Comparison of ENCODE assay signal across 19 cellular contexts in genomic region chr6:137893726-137894125, GRCh38. TPM values are rescaled to one million over a fixed set of nuclear protein-coding genes. Genes with fewer than 3 reads are reported as not detected.
A peak's percentile ranks its signal among the peaks of the same experiment; 100 is the strongest.
DNase-seq lines count a peak whose midpoint lies in the region; ATAC-seq, FAIRE-seq and TF ChIP-seq lines count a peak whose summit lies in the region.
"Had no signal": no experiment of that assay in that cellular context is flagged by ENCODE, and none has a peak within 500 bp of the region (broad histone marks: within the 10 kb centered on the region; RNA-seq: fewer than 3 reads in every experiment).

No MANE protein-coding gene starts in this region.

- no peak for TF ChIP-seq POLR2A in IMR-90 (IDR thresholded peaks at IDR 0.05; ENCODE audit: low read depth, low read length)

- TF ChIP-seq CTCF in IMR-90 (conservative IDR thresholded peaks at IDR 0.05; ENCODE audit: low read depth, low read length) (no peak), bronchial epithelial cell (IDR thresholded peaks at IDR 0.05; ENCODE audit: insufficient read depth, low read length, severe bottlenecking) (no peak), keratinocyte (optimal IDR thresholded peaks at IDR 0.05 in 1 of 3, IDR thresholded peaks at IDR 0.05 in 1 of 3, conservative IDR thresholded peaks at IDR 0.05 in 1 of 3; ENCODE audit: extremely low read depth in 1 of 3, insufficient read depth in 2 of 3, low read length in 3 of 3) (no peak)

- CTCF ChIA-PET in IMR-90 (lab: Yijun Ruan, JAX): no interaction called here

- no peak overlapping the region for H3K56ac ChIP-seq in IMR-90 (ENCODE audit: extremely low read depth, insufficient read depth, low read length)

- H3K27ac ChIP-seq in IMR-90 (ENCODE audit: insufficient read depth, low read length): no peak overlapping the region
- H3K27ac ChIP-seq in keratinocyte (ENCODE audit: control insufficient read depth, insufficient read depth, low read length): peak overlapping the region; percentile 86
- H3K27ac ChIP-seq: A549, SJSA1 had no signal

- H3K36me3 ChIP-seq in IMR-90 (ENCODE audit: control insufficient read depth, insufficient read depth, low read length): no peaks in the 10 kb centered on the region
- H3K36me3 ChIP-seq in bronchial epithelial cell (ENCODE audit: control insufficient read depth, insufficient read depth, low read length): no peaks in the 10 kb centered on the region
- no peaks in the 10 kb centered on the region for H3K36me3 ChIP-seq in keratinocyte (ENCODE audit: control insufficient read depth in 2 of 2, extremely low read depth in 1 of 2, insufficient read depth in 2 of 2, low read length in 2 of 2)
- H3K36me3 ChIP-seq: SJSA1 had no signal

- no peak overlapping the region for H2AK5ac ChIP-seq in IMR-90 (ENCODE audit: low read depth, low read length)

- H4K8ac ChIP-seq in IMR-90 (ENCODE audit: low read depth in 2 of 2, low read length in 2 of 2): no peak overlapping the region

- no peaks in the 10 kb centered on the region for H3K79me2 ChIP-seq in keratinocyte (ENCODE audit: control insufficient read depth, insufficient read depth, low read length)

- ATAC-seq in IMR-90 (ENCODE audit: low read depth): no peak
- no peak for ATAC-seq in HG03159 (IDR thresholded peaks at IDR 0.05; ENCODE audit: unreplicated experiment)
- no peak for ATAC-seq in GM18907 (IDR thresholded peaks at IDR 0.05; ENCODE audit: unreplicated experiment)
- no peak for ATAC-seq in HG03196 (IDR thresholded peaks at IDR 0.05; ENCODE audit: unreplicated experiment)
- ATAC-seq: A549 had no signal

- TF ChIP-seq RAD21 in IMR-90 (IDR thresholded peaks at IDR 0.05; ENCODE audit: low read length): no peak

- no peaks in the 10 kb centered on the region for H3K9me3 ChIP-seq in IMR-90 (ENCODE audit: control insufficient read depth, insufficient read depth, low read length)
- no peaks in the 10 kb centered on the region for H3K9me3 ChIP-seq in keratinocyte (ENCODE audit: control insufficient read depth, low read depth, low read length)
- H3K9me3 ChIP-seq: A549, SJSA1 had no signal

- H2AK9ac ChIP-seq in IMR-90 (replicated peaks; ENCODE audit: low read depth, low read length, poor library complexity): no peak overlapping the region

- H4K91ac ChIP-seq in IMR-90 (ENCODE audit: insufficient read depth, low read depth, low read length): no peak overlapping the region

- H3K14ac ChIP-seq in IMR-90 (replicated peaks; ENCODE audit: low read depth, low read length): no peak overlapping the region

- H3K4me2 ChIP-seq in IMR-90 (ENCODE audit: low read depth, low read length): no peak overlapping the region
- H3K4me2 ChIP-seq in keratinocyte (ENCODE audit: control insufficient read depth, extremely low read depth, insufficient read depth, low read depth, low read length): peak overlapping the region; percentile 72
- H3K4me2 ChIP-seq: A549 had no signal

- H3K4me3 ChIP-seq in IMR-90 (ENCODE audit: insufficient read depth, low read depth, low read length) (no peak overlapping the region), bronchial epithelial cell (ENCODE audit: low read depth, low read length) (no peak overlapping the region), keratinocyte (ENCODE audit: control insufficient read depth in 2 of 3, extremely low read depth in 1 of 3, insufficient read depth in 2 of 3, low read depth in 1 of 3, low read length in 3 of 3) (no peak overlapping the region)
- H3K4me3 ChIP-seq: A549, SJSA1 had no signal

- H3K4ac ChIP-seq in IMR-90 (ENCODE audit: low read depth, low read length): no peak overlapping the region; the same call in 1 of the 2 replicates

- 0 out of 2 replicates have a peak, but pooled peaks cover 2% of the 10 kb centered on the region for H3K9me1 ChIP-seq in IMR-90 (ENCODE audit: insufficient read depth, low read length)
- no peaks in the 10 kb centered on the region for H3K9me1 ChIP-seq in keratinocyte (ENCODE audit: control insufficient read depth, extremely low read depth, insufficient read depth, low read length)

- H2BK15ac ChIP-seq in IMR-90 (ENCODE audit: low read depth, low read length): no peak overlapping the region

- H3K27me3 ChIP-seq in IMR-90 (ENCODE audit: control insufficient read depth, insufficient read depth, low read length) (no peaks in the 10 kb centered on the region), bronchial epithelial cell (ENCODE audit: control insufficient read depth, insufficient read depth, low read length) (no peaks in the 10 kb centered on the region), keratinocyte (ENCODE audit: control insufficient read depth, extremely low read depth, insufficient read depth, low read length) (no peaks in the 10 kb centered on the region)
- H3K27me3 ChIP-seq: SJSA1 had no signal

- DNase-seq in AG20443 (ENCODE audit: low spot score) (peak; percentile 47), IMR-90 (no peak), bronchial epithelial cell (ENCODE audit: low read depth) (peak; percentile 83), keratinocyte (ENCODE audit: low read depth, low spot score) (no peak)
- no peak for DNase-seq in activated CD4-positive, alpha-beta T cell treated with anti-CD3 and anti-CD28 coated beads for 48 hours
- DNase-seq: Calu3; CD4-positive, CD25-positive, alpha-beta regulatory T cell; DMS79 treated with DMSO at 0.1 percent for 48 hours; GOT3; NCI-H1105 treated with DMSO at 0.1 percent for 48 hours; NCI-H187 treated with DMSO at 0.1 percent for 48 hours; NCI-H2171; NCI-H510A; NCI-H82 had no signal

- H3K4me1 ChIP-seq in IMR-90 (ENCODE audit: control insufficient read depth, insufficient read depth, low read length): peaks cover 8% of the 10 kb centered on the region
- peaks cover 36% of the 10 kb centered on the region for H3K4me1 ChIP-seq in keratinocyte (ENCODE audit: control insufficient read depth, extremely low read depth, insufficient read depth, low read length)
- H3K4me1 ChIP-seq: A549 had no signal

- FAIRE-seq in bronchial epithelial cell (lab: Jason Lieb, UNC) (no peak), keratinocyte (lab: Jason Lieb, UNC) (no peak)
- FAIRE-seq: A549 had no signal

- H2BK120ac ChIP-seq in IMR-90 (ENCODE audit: low read depth, low read length): peak overlapping the region; percentile 14; the same call in 1 of the 2 replicates

- POLR2A ChIA-PET in IMR-90 (lab: Charles Lee; ENCODE audit: unreplicated experiment): interaction anchor here (0.6 kb wide), 1 partner anchor 20 kb away, joined by 4 read pairs; no protein-coding TSS in a partner anchor

- H2AFZ ChIP-seq in IMR-90 (replicated peaks; ENCODE audit: low read length, poor library complexity) (no peak overlapping the region), keratinocyte (ENCODE audit: control insufficient read depth, low read length) (no peak overlapping the region)

- no peak overlapping the region; the same call in 1 of the 2 replicates for H2BK20ac ChIP-seq in IMR-90 (ENCODE audit: low read depth, low read length)

- H3K9ac ChIP-seq in IMR-90 (ENCODE audit: low read depth, low read length) (no peak overlapping the region), keratinocyte (ENCODE audit: control insufficient read depth, extremely low read depth, insufficient read depth, low read length) (peak overlapping the region; percentile 30)

- no peak overlapping the region for H3K23ac ChIP-seq in IMR-90 (ENCODE audit: low read depth, low read length)

- WGBS in IMR-90 (ENCODE audit: extremely low coverage in 2 of 2, insufficient read length in 1 of 2), 2 experiments: no CpG with 5 or more reads among the region's 2 CpGs

- in situ Hi-C loops in IMR-90 (cut with MboI; ENCODE audit: low sequenced_read_pairs): no loop called here

- no TSS peak for BruUV-seq in IMR-90 (replicated peaks; lab: Mats Ljungman, UMichigan)

- intact Hi-C loops in IMR-90 (cut with micrococcal nuclease): no loop called here

- dilution Hi-C loops in IMR-90 (cut with HindIII; ENCODE audit: low sequenced_read_pairs, unreplicated experiment): no loop called here
- dilution Hi-C loops in keratinocyte (cut with MboI; ENCODE audit: extremely low pct_ligation_motif_present, low sequenced_read_pairs): no loop called here

- no peak overlapping the region; the same call in 1 of the 2 replicates for H3K18ac ChIP-seq in IMR-90 (ENCODE audit: low read depth, low read length)

- H3K79me1 ChIP-seq in IMR-90 (ENCODE audit: low read depth in 1 of 2, low read length in 2 of 2): no peaks in the 10 kb centered on the region

- H2BK5ac ChIP-seq in IMR-90 (ENCODE audit: low read depth, low read length, poor library complexity, severe bottlenecking): peak overlapping the region; percentile 88

- H4K20me1 ChIP-seq in IMR-90 (ENCODE audit: insufficient read depth, low read length) (no peaks in the 10 kb centered on the region), keratinocyte (ENCODE audit: control insufficient read depth, extremely low read depth, insufficient read depth, low read length) (no peaks in the 10 kb centered on the region)

- no peak overlapping the region; the same call in 1 of the 2 replicates for H4K5ac ChIP-seq in IMR-90 (ENCODE audit: low read depth, low read length)

TF ChIP-seq in IMR-90, 13 proteins besides CTCF, POLR2A, EP300 and RAD21:
- no peak for TF ChIP-seq SMC3 (IDR thresholded peaks at IDR 0.05; ENCODE audit: low read depth, low read length)
- TF ChIP-seq ELK1 (IDR thresholded peaks at IDR 0.05; ENCODE audit: borderline replicate concordance, low read depth, low read length): no peak
- TF ChIP-seq CHD1 (IDR thresholded peaks at IDR 0.05; ENCODE audit: low read depth, low read length): no peak
- no peak for TF ChIP-seq MXI1 (IDR thresholded peaks at IDR 0.05; ENCODE audit: borderline replicate concordance, low read depth, low read length)
TF ChIP-seq in IMR-90: peak in this region for 0.

RNA-seq across cellular contexts. Expression of gene TNFAIP3, which starts 26.7 kb away (rescaled TPM):
- total RNA-seq in IMR-90 (2012; rRNA removed) (4.4 and 5.0 TPM in 2 replicates), bronchial epithelial cell (2.1 and 3.2 TPM in 2 replicates)
- polyA plus RNA-seq in IMR-90 (2012; rRNA removed) (12.6 and 14.2 TPM in 2 replicates), keratinocyte (73.3 to 141 TPM (median 109 TPM) in 3 replicates)
- polyA plus RNA-seq in IMR-90 (2012; cell fraction: cytosol; rRNA removed): 3.5 and 6.8 TPM in 2 replicates
- 29.5 and 108 TPM in 2 replicates for polyA plus RNA-seq in IMR-90 (2012; cell fraction: nucleus; rRNA removed; ENCODE audit: low replicate concordance)
- polyA plus RNA-seq in keratinocyte (2011; ENCODE audit: low read depth): 142 TPM
- 44.6 and 69.6 TPM in 2 replicates for polyA plus RNA-seq in keratinocyte (2011; cell fraction: cytosol; rRNA removed)
- polyA plus RNA-seq in keratinocyte (2011; cell fraction: nucleus; rRNA removed): 452 and 544 TPM in 2 replicates
- polyA plus RNA-seq in keratinocyte (2012; ENCODE audit: low replicate concordance): 40.8 and 90.7 TPM in 2 replicates
- 81.8 to 113 TPM (median 110 TPM) in 3 replicates for polyA minus RNA-seq in keratinocyte
- 42.4 TPM for polyA minus RNA-seq in keratinocyte (2011; cell fraction: cytosol; rRNA and poly(A)+ RNA removed)
- 149 and 322 TPM in 2 replicates for polyA minus RNA-seq in keratinocyte (2011; cell fraction: nucleus; rRNA and poly(A)+ RNA removed)

Comparison
In these comparisons a context has a peak if more than half of its experiments do, and no peak if none do; other contexts are left out.
1. DNase-seq: peak in AG20443 (single experiment) and bronchial epithelial cell (single experiment); none in IMR-90 (single experiment), keratinocyte (single experiment) and activated CD4-positive, alpha-beta T cell treated with anti-CD3 and anti-CD28 coated beads for 48 hours (single experiment).